In genomic region chr6:7262037-7262461, GRCh38 we compare ENCODE assay signal across 8 cellular contexts. TPM values are rescaled to one million over a fixed set of nuclear protein-coding genes. Genes with fewer than 3 reads are reported as not detected.
A peak's percentile ranks its signal among the peaks of the same experiment; 100 is the strongest.
DNase-seq lines count a peak whose midpoint lies in the region; ATAC-seq and TF ChIP-seq lines count a peak whose summit lies in the region.

No MANE protein-coding gene starts in this region.

- peak overlapping the region; percentile 90 for H4K8ac ChIP-seq in mesenchymal stem cell (ENCODE audit: low read length)

- no peaks in the 10 kb centered on the region for H3K36me3 ChIP-seq in mesenchymal stem cell (ENCODE audit: control insufficient read depth in 1 of 2, insufficient read depth in 2 of 2, low read depth in 1 of 2, low read length in 2 of 2)

- no peak overlapping the region for H2AK5ac ChIP-seq in mesenchymal stem cell (ENCODE audit: low read length, severe bottlenecking)

- H3K36me3 Mint-ChIP-seq in CD14-positive monocyte: peaks cover 6 to 23% of the 10 kb centered on the region in 2 donors
- H3K36me3 Mint-ChIP-seq in central memory CD8-positive, alpha-beta T cell (ENCODE audit: insufficient read depth): no peaks in the 10 kb centered on the region

- H3K9ac ChIP-seq in mesenchymal stem cell (ENCODE audit: low read length): no peak overlapping the region

- no peak overlapping the region for H3K4ac ChIP-seq in mesenchymal stem cell (ENCODE audit: low read depth in 1 of 2, low read length in 2 of 2)

- H3K4me1 ChIP-seq in mesenchymal stem cell (ENCODE audit: control insufficient read depth, insufficient read depth, low read depth, low read length): peaks cover 28% of the 10 kb centered on the region

- peak overlapping the region; percentile 2 for H4K91ac ChIP-seq in mesenchymal stem cell (ENCODE audit: low read length)

- H3K4me1 Mint-ChIP-seq in CD14-positive monocyte: peaks cover 88% of the 10 kb centered on the region
- peaks cover 18% of the 10 kb centered on the region for H3K4me1 Mint-ChIP-seq in central memory CD8-positive, alpha-beta T cell

- H3K9me3 Mint-ChIP-seq in CD14-positive monocyte: peaks cover 0 to 10% (median 3%) of the 10 kb centered on the region in 7 donors
- no peaks in the 10 kb centered on the region for H3K9me3 Mint-ChIP-seq in central memory CD8-positive, alpha-beta T cell

- peak overlapping the region; percentile 95 to 99 (median 97) for H3K27ac Mint-ChIP-seq in CD14-positive monocyte
- no peak overlapping the region for H3K27ac Mint-ChIP-seq in central memory CD8-positive, alpha-beta T cell (ENCODE audit: low read depth)

- no peak overlapping the region for H2BK5ac ChIP-seq in mesenchymal stem cell (ENCODE audit: low read depth, low read length, poor library complexity, severe bottlenecking)

- H3K27me3 ChIP-seq in mesenchymal stem cell (ENCODE audit: control insufficient read depth in 1 of 2, insufficient read depth in 1 of 2, low read length in 2 of 2): peaks cover 0 to 5% of the 10 kb centered on the region in 2 experiments

- H3K4me3 ChIP-seq in mesenchymal stem cell (ENCODE audit: insufficient read depth in 1 of 2, low read depth in 1 of 2, low read length in 2 of 2): peak overlapping the region; percentile 67 to 93

- no peak for ATAC-seq in central memory CD8-positive, alpha-beta T cell (replicated peaks; ENCODE audit: extremely low read depth, poor library complexity, severe bottlenecking)
- ATAC-seq in HG02623 (IDR thresholded peaks at IDR 0.05; ENCODE audit: unreplicated experiment) (no peak), HG03439 (IDR thresholded peaks at IDR 0.05; ENCODE audit: unreplicated experiment) (no peak)

- no peak for TF ChIP-seq CTCF in CD14-positive monocyte (IDR thresholded peaks at IDR 0.05)

- no peak overlapping the region for H3K27ac ChIP-seq in mesenchymal stem cell (ENCODE audit: low read length, poor library complexity, severe bottlenecking)

- H2BK15ac ChIP-seq in mesenchymal stem cell (ENCODE audit: low read depth, poor library complexity, severe bottlenecking): no peak overlapping the region

- H3K27me3 Mint-ChIP-seq in CD14-positive monocyte (ENCODE audit: low read depth in 3 of 3): peaks cover 0 to 9% (median 0%) of the 10 kb centered on the region in 3 donors
- H3K27me3 Mint-ChIP-seq in central memory CD8-positive, alpha-beta T cell: peaks cover 56% of the 10 kb centered on the region

- H3K4me3 Mint-ChIP-seq in CD14-positive monocyte: peak overlapping the region; percentile 89 to 98
- H3K4me3 Mint-ChIP-seq in central memory CD8-positive, alpha-beta T cell: peak overlapping the region; percentile 39

- H3K4me2 ChIP-seq in mesenchymal stem cell (ENCODE audit: low read length, poor library complexity, severe bottlenecking): peak overlapping the region; percentile 62

- H3K79me1 ChIP-seq in mesenchymal stem cell (replicated peaks; ENCODE audit: low read length, poor library complexity, severe bottlenecking): no peaks in the 10 kb centered on the region

- no peak overlapping the region for H2AFZ ChIP-seq in mesenchymal stem cell (ENCODE audit: low read depth, low read length)

- H3K14ac ChIP-seq in mesenchymal stem cell (ENCODE audit: low read length in 2 of 2): no peak overlapping the region

- 35% methylated on average over 8 of the region's 9 CpGs for WGBS in mesenchymal stem cell

- H3K18ac ChIP-seq in mesenchymal stem cell (ENCODE audit: low read depth in 1 of 2, low read length in 2 of 2): peak overlapping the region in 1 of 2 experiments; percentile 90

- no peak overlapping the region for H3K23ac ChIP-seq in mesenchymal stem cell (ENCODE audit: low read length in 2 of 2)

- peak overlapping the region in 1 of 2 experiments; percentile 89 for H2BK12ac ChIP-seq in mesenchymal stem cell (ENCODE audit: low read length in 2 of 2)

- no peaks in the 10 kb centered on the region for H3K9me3 ChIP-seq in mesenchymal stem cell (ENCODE audit: control insufficient read depth, low read length)

- intact Hi-C loops in CD14-positive monocyte (cut with micrococcal nuclease): loop anchor here in 1 of 2 donors (10.0 kb wide), 1 partner anchor 123 kb away; the partner anchor contains the start of genes CAGE1 and RIOK1

- no peak overlapping the region for H2BK120ac ChIP-seq in mesenchymal stem cell (ENCODE audit: low read depth, low read length)

- DNase-seq in CD14-positive monocyte (ENCODE audit: low spot score): no peak
- peak; percentile 88 for DNase-seq in NCI-H1694 (lab: John Stamatoyannopoulos, UW)
- no peak for DNase-seq in central memory CD8-positive, alpha-beta T cell (ENCODE audit: low spot score in 2 of 2)
- no peak for DNase-seq in mesenchymal stem cell
- DNase-seq in superior temporal gyrus (ENCODE audit: extremely low spot score): no peak
- no peak for DNase-seq in stimulated activated CD4-positive, alpha-beta T cell treated with anti-CD3 and anti-CD28 coated beads, Interleukin-2, amount 100 ng/mL, for 48 hours

RNA-seq across cellular contexts. Expression of gene SSR1, which starts 51.0 kb away (rescaled TPM):
- 100 to 1,000 TPM; 251 to 302 TPM for polyA plus RNA-seq in CD14-positive monocyte
- polyA plus RNA-seq in mesenchymal stem cell (2013, experiment 1 of 2): 178 TPM
- 181 TPM for polyA plus RNA-seq in mesenchymal stem cell (2013, experiment 2 of 2)
